17 cellular contexts compared by ENCODE assay signal in the genomic region with DNA sequence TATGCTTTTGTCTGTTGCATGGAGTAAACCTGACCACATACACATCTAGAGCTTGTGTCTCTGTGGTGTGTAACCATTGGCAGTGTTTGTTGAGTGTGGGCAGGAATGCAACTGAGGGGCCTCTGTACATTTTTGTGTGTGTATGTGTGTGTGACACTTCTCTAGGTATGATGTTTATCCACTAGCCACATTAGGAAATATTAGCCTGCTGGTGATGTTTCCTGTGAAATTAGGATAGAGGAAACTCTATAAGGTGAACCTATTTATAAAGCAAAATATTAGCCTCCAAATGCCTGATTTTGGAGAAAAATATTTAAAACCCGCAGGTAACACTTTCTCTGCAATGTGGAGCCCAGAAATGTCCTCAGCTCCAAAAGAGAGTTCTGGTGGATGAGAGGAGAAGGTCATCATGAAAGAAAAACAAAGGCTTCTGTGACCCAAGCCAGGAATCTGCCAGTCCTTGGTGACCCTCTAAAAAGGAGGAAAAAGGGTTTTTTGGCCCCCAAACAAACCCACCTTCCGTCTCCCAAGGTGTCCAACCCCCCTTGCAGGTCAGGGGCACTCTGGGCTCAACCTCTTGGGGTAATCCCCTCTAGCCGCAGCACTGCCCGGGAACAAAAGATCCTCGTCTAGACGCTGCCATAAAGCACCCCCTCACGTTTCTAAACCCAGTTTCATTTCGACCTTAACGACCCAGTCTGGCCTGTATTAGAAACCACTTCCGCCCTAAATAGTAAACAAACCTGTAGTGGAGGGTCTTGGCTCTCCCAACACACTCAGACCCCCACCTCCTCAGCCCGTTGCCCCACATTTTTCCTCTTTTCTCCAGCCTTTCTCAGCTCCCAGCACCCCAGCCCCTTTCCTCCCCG. TPM values are rescaled to one million over a fixed set of nuclear protein-coding genes. Genes with fewer than 3 reads are reported as not detected.
A peak's percentile ranks its signal among the peaks of the same experiment; 100 is the strongest.
DNase-seq lines count a peak whose midpoint lies in the region; ATAC-seq, FAIRE-seq and TF ChIP-seq lines count a peak whose summit lies in the region.
"Had no signal": no experiment of that assay in that cellular context is flagged by ENCODE, and none has a peak within 500 bp of the region (broad histone marks: within the 10 kb centered on the region; RNA-seq: fewer than 3 reads in every experiment).

No MANE protein-coding gene starts in this region.

- no peaks in the 10 kb centered on the region for H3K36me3 ChIP-seq in mammary epithelial cell (ENCODE audit: insufficient read depth, low read length)
- H3K36me3 ChIP-seq in breast epithelium: no peaks in the 10 kb centered on the region
- H3K36me3 ChIP-seq in H1 (ENCODE audit: control insufficient read depth in 2 of 4, insufficient read depth in 4 of 4, low read length in 3 of 4): peaks cover 0 to 3% (median 0%) of the 10 kb centered on the region in 4 experiments; a peak in 1 of 8 replicates
- no peaks in the 10 kb centered on the region for H3K36me3 ChIP-seq in tibial artery

- BruUV-seq in mammary epithelial cell (replicated peaks; lab: Mats Ljungman, UMichigan): no TSS peak

- H4K91ac ChIP-seq in H1 (replicated peaks; ENCODE audit: insufficient read length, low read length): no peak overlapping the region

- no peak overlapping the region for H2BK12ac ChIP-seq in H1 (ENCODE audit: low read depth, low read length)

- H3K4ac ChIP-seq in H1 (replicated peaks; ENCODE audit: insufficient read length, low read depth, low read length): no peak overlapping the region

- H3K18ac ChIP-seq in H1 (ENCODE audit: extremely low read depth, low read length): no peak overlapping the region

- H3K23me2 ChIP-seq in H1 (ENCODE audit: low read depth, low read length): peaks cover 1% of the 10 kb centered on the region; the same call in 1 of the 2 replicates

- H4K8ac ChIP-seq in H1 (ENCODE audit: extremely low read depth, insufficient read depth, low read length): no peak overlapping the region

- dilution Hi-C loops in mammary epithelial cell (cut with HindIII; ENCODE audit: low sequenced_read_pairs): no loop called here

- no peak overlapping the region for H4K5ac ChIP-seq in H1 (ENCODE audit: insufficient read length, low read depth, low read length)

- no peak for TF ChIP-seq EP300 in H1 (IDR thresholded peaks at IDR 0.05; ENCODE audit: borderline replicate concordance in 1 of 2, low read depth in 2 of 2, low read length in 2 of 2)

- intact Hi-C loops in mammary epithelial cell (cut with micrococcal nuclease): no loop called here
- intact Hi-C loops in breast epithelium (cut with DNase I; ENCODE audit: low total_unique reads): no loop called here
- intact Hi-C loops in tibial artery (cut with DNase I; ENCODE audit: low total_unique reads): loop anchor here (10.0 kb wide), 1 partner anchor 387 kb away; a partner anchor contains a TSS

- H4K20me1 ChIP-seq in mammary epithelial cell (ENCODE audit: insufficient read depth, low read length) (no peaks in the 10 kb centered on the region), H1 (replicated peaks in 1 of 2; ENCODE audit: control insufficient read depth in 1 of 2, insufficient read depth in 2 of 2, low read length in 2 of 2) (peaks cover 15 to 20% of the 10 kb centered on the region in 2 experiments)

- H2AK5ac ChIP-seq in H1 (ENCODE audit: low read depth, low read length): no peak overlapping the region

- H3K4me3 ChIP-seq in mammary epithelial cell (replicated peaks in 1 of 3; ENCODE audit: insufficient read depth in 1 of 3, low read depth in 2 of 3, low read length in 3 of 3) (no peak overlapping the region), breast epithelium (no peak overlapping the region), H1 (ENCODE audit: extremely low read depth in 1 of 4, insufficient read depth in 2 of 4, low read depth in 3 of 4, low read length in 4 of 4) (no peak overlapping the region), tibial artery (peak overlapping the region in 1 of 2 donors; percentile 9)

- no peak overlapping the region for H2BK20ac ChIP-seq in H1 (ENCODE audit: low read length)

- no peak for ATAC-seq in SK-N-SH treated with all-trans-retinoic acid at 6 μM for 48 hours
- ATAC-seq: activated T-cell treated with anti-CD3 and anti-CD28 coated beads, Interleukin-2, amount 50 U/mL, for 72 hours; Right ventricle myocardium inferior had no signal

- in situ Hi-C loops in mammary epithelial cell (cut with MboI; ENCODE audit: low sequenced_read_pairs in 2 of 2): no loop called here

- TF ChIP-seq POLR2A in breast epithelium (IDR thresholded peaks at IDR 0.05) (no peak), H1 (IDR thresholded peaks at IDR 0.05; ENCODE audit: control extremely low read depth in 1 of 2, low read depth in 2 of 2, low read length in 2 of 2) (no peak)

- H2AFZ ChIP-seq in mammary epithelial cell (ENCODE audit: low read depth, low read length) (peak overlapping the region; percentile 93), H1 (ENCODE audit: low read length) (no peak overlapping the region)

- DNase-seq in mammary epithelial cell (no peak), breast epithelium (ENCODE audit: low spot score in 2 of 2) (no peak), H1 (ENCODE audit: low read depth in 1 of 2, low spot score in 2 of 2) (no peak), tibial artery (no peak), T-helper 2 cell (no peak)
- DNase-seq: activated CD4-positive, alpha-beta T cell treated with anti-CD3 and anti-CD28 coated beads, Interleukin-2, amount 50 U/mL, for 4 hours; activated T-cell treated with anti-CD3 and anti-CD28 coated beads, Interleukin-2, amount 50 U/mL, for 72 hours; COR-L47; HCEC 1CT; NCI-H2029; NCI-H526 treated with DMSO at 0.1 percent for 48 hours had no signal

- WGBS in mammary epithelial cell (ENCODE audit: low coverage, missing lambda C conversion rate): 17% methylated on average over 10 of the region's 12 CpGs
- WGBS in H1 (ENCODE audit: extremely low coverage in 1 of 2, insufficient coverage in 1 of 2, insufficient read length in 1 of 2, insufficient replicate concordance in 2 of 2, low coverage in 1 of 2, low lambda C conversion rate in 2 of 2, missing lambda C conversion rate in 1 of 2), 2 experiments: 12% methylated on average over 11 of the region's 12 CpGs; no CpG with 5 or more reads in 1 of the 2 experiments

- H2BK120ac ChIP-seq in H1 (replicated peaks; ENCODE audit: low read depth, low read length): no peak overlapping the region

- H3K27me3 ChIP-seq in mammary epithelial cell (ENCODE audit: insufficient read depth, low read length): peaks cover 8% of the 10 kb centered on the region
- H3K27me3 ChIP-seq in breast epithelium: peaks cover 6 to 89% of the 10 kb centered on the region in 2 donors
- peaks cover 96 to 100% (median 99%) of the 10 kb centered on the region in 4 experiments for H3K27me3 ChIP-seq in H1 (replicated peaks in 1 of 4; ENCODE audit: control insufficient read depth in 3 of 4, extremely low read depth in 1 of 4, insufficient read depth in 3 of 4, low read length in 3 of 4)
- no peaks in the 10 kb centered on the region for H3K27me3 ChIP-seq in tibial artery

- H2BK15ac ChIP-seq in H1 (ENCODE audit: low read length): no peak overlapping the region

- no peak overlapping the region for H3K56ac ChIP-seq in H1 (replicated peaks; ENCODE audit: insufficient read length, low read depth, low read length)

- H3K79me2 ChIP-seq in mammary epithelial cell (ENCODE audit: insufficient read depth, low read length): no peaks in the 10 kb centered on the region
- H3K79me2 ChIP-seq in H1 (ENCODE audit: control insufficient read depth in 1 of 2, insufficient read depth in 2 of 2, low read length in 2 of 2): no peaks in the 10 kb centered on the region

- no peak for FAIRE-seq in H1 (lab: Jason Lieb, UNC)
- FAIRE-seq: A204.1, endothelial cell of umbilical vein had no signal

- TF ChIP-seq CTCF in mammary epithelial cell (conservative IDR thresholded peaks at IDR 0.05 in 1 of 2, IDR thresholded peaks at IDR 0.05 in 1 of 2; ENCODE audit: extremely low read depth in 1 of 2, insufficient read depth in 1 of 2, low read depth in 1 of 2, low read length in 2 of 2) (no peak), breast epithelium (IDR thresholded peaks at IDR 0.05) (no peak), H1 (IDR thresholded peaks at IDR 0.05; ENCODE audit: control extremely low read depth in 1 of 3, insufficient read depth in 1 of 3, low read depth in 1 of 3, low read length in 3 of 3) (no peak), tibial artery (IDR thresholded peaks at IDR 0.05) (no peak)

- CTCF ChIA-PET in mammary epithelial cell (lab: Charles Lee; ENCODE audit: low non-redundant PET): interaction anchor here (0.5 to 0.6 kb wide), 2 partner anchors 28 to 31 kb away, joined by 3 to 27 read pairs; a partner anchor contains a TSS
- CTCF ChIA-PET in H1 (lab: Charles Lee; ENCODE audit: partially characterized antibody): interaction anchor here (0.7 to 1.5 kb wide), 3 partner anchors 14 to 55 kb away, joined by 3 to 4 read pairs (median 3); a partner anchor contains a TSS

- POLR2A ChIA-PET in H1 (lab: Charles Lee; ENCODE audit: partially characterized antibody): interaction anchor here (1.4 kb wide), 1 partner anchor 11 kb away, joined by 3 read pairs; no protein-coding TSS in a partner anchor

- H3K27ac ChIP-seq in mammary epithelial cell (ENCODE audit: insufficient read depth, low read depth, low read length) (no peak overlapping the region), breast epithelium (no peak overlapping the region), H1 (ENCODE audit: low read depth, low read length) (no peak overlapping the region), tibial artery (peak overlapping the region; percentile 93 to 98)

- H3K4me2 ChIP-seq in mammary epithelial cell (ENCODE audit: insufficient read depth, low read depth, low read length): peak overlapping the region; percentile 69
- no peak overlapping the region for H3K4me2 ChIP-seq in H1 (ENCODE audit: insufficient read depth in 1 of 2, low read depth in 2 of 2, low read length in 2 of 2)

- H3K9ac ChIP-seq in mammary epithelial cell (ENCODE audit: insufficient read depth, low read length) (peak overlapping the region; percentile 12), H1 (replicated peaks in 1 of 4; ENCODE audit: extremely low read depth in 1 of 4, low read depth in 3 of 4, low read length in 3 of 4) (no peak overlapping the region)

- no peaks in the 10 kb centered on the region for H3K79me1 ChIP-seq in H1 (ENCODE audit: low read depth, low read length)

- H3K23ac ChIP-seq in H1 (ENCODE audit: insufficient read length): no peak overlapping the region

- no peak for TF ChIP-seq RAD21 in H1 (IDR thresholded peaks at IDR 0.05 in 1 of 2, conservative IDR thresholded peaks at IDR 0.05 in 1 of 2; ENCODE audit: low read depth in 2 of 2, low read length in 2 of 2)

- H3K9me3 ChIP-seq in mammary epithelial cell (replicated peaks; ENCODE audit: insufficient read depth, low read length) (no peaks in the 10 kb centered on the region), breast epithelium (no peaks in the 10 kb centered on the region), H1 (ENCODE audit: insufficient read depth in 2 of 2, low read depth in 1 of 2, low read length in 1 of 2) (0 out of 4 replicates have a peak, but pooled peaks cover 0 to 2% of the 10 kb centered on the region in 2 experiments), tibial artery (no peaks in the 10 kb centered on the region)

- no peak overlapping the region for H3K14ac ChIP-seq in H1 (ENCODE audit: insufficient read length)

- no peak overlapping the region for H2BK5ac ChIP-seq in H1 (ENCODE audit: low read depth, low read length)

- peaks cover 25% of the 10 kb centered on the region for H3K4me1 ChIP-seq in mammary epithelial cell (ENCODE audit: insufficient read depth, low read length)
- H3K4me1 ChIP-seq in breast epithelium: peaks cover 0 to 8% of the 10 kb centered on the region in 2 donors
- H3K4me1 ChIP-seq in H1 (replicated peaks in 1 of 4; ENCODE audit: control insufficient read depth in 3 of 4, insufficient read depth in 4 of 4, low read length in 3 of 4): peaks cover 0 to 10% (median 4%) of the 10 kb centered on the region in 4 experiments; a peak in 6 of 7 replicates
- peaks cover 0 to 56% (median 37%) of the 10 kb centered on the region in 4 donors for H3K4me1 ChIP-seq in tibial artery

RNA-seq across cellular contexts. Expression of a gene that starts 3.1 kb away (rescaled TPM):
- total RNA-seq in mammary epithelial cell: under 1 TPM in 1 of 2 donors, not detected in 1; 0.67 TPM
- polyA plus RNA-seq in mammary epithelial cell: 0.33 TPM
- not detected for polyA minus RNA-seq in mammary epithelial cell
- total RNA-seq in breast epithelium: 1 to 10 TPM in 1 of 3 donors, under 1 TPM in 1, not detected in 1; 0.73 to 1.3 TPM
- not detected in 2 replicates for total RNA-seq in H1 (2021; fragmentation: NEBNext Ultra II Directional; extraction: Animal tissue kit (Norgen Biotek cat#: 25700))
- polyA plus RNA-seq in H1 (2011; rRNA removed): not detected in 2 replicates
- polyA plus RNA-seq in H1 (2011; cell fraction: cytosol; rRNA removed): not detected
- not detected for polyA plus RNA-seq in H1 (2011; cell fraction: nucleus; rRNA removed)
- not detected in 4 replicates for polyA plus RNA-seq in H1 (2012, experiment 1 of 2)
- not detected for polyA plus RNA-seq in H1 (2012, experiment 2 of 2)
- not detected for polyA plus RNA-seq in H1 (2013, experiment 1 of 2)
- polyA plus RNA-seq in H1 (2013, experiment 2 of 2): not detected
- polyA minus RNA-seq in H1 (2011; rRNA and poly(A)+ RNA removed): not detected in 2 replicates
- polyA minus RNA-seq in H1 (2011; cell fraction: cytosol; rRNA and poly(A)+ RNA removed): not detected
- not detected for polyA minus RNA-seq in H1 (2011; cell fraction: nucleus; rRNA and poly(A)+ RNA removed)
- total RNA-seq: activated T-cell treated with anti-CD3 and anti-CD28 coated beads, Interleukin-2, amount 50 U/mL, for 72 hours; endothelial cell of umbilical vein; Right ventricle myocardium inferior; temporal lobe had no signal
- polyA plus RNA-seq: adipose tissue, endothelial cell of umbilical vein had no signal

RNA-seq across cellular contexts. Expression of a gene that starts 4.9 kb away (rescaled TPM):
- total RNA-seq in mammary epithelial cell (1 to 10 TPM in 1 of 2 donors, not detected in 1; 1.5 TPM), breast epithelium (under 1 TPM in 1 of 3 donors, not detected in 2; 0.29 TPM)
- polyA plus RNA-seq in mammary epithelial cell (0.22 TPM), H1 (2011; rRNA removed) (not detected in 2 replicates)
- polyA minus RNA-seq in mammary epithelial cell: not detected
- total RNA-seq in H1 (2021; fragmentation: NEBNext Ultra II Directional; extraction: Animal tissue kit (Norgen Biotek cat#: 25700)): not detected in 2 replicates
- not detected for polyA plus RNA-seq in H1 (2011; cell fraction: cytosol; rRNA removed)
- polyA plus RNA-seq in H1 (2011; cell fraction: nucleus; rRNA removed): not detected
- polyA plus RNA-seq in H1 (2012, experiment 1 of 2): not detected in 4 replicates
- polyA plus RNA-seq in H1 (2012, experiment 2 of 2): not detected
- polyA plus RNA-seq in H1 (2013, experiment 1 of 2): not detected
- polyA plus RNA-seq in H1 (2013, experiment 2 of 2): not detected
- polyA minus RNA-seq in H1 (2011; rRNA and poly(A)+ RNA removed): not detected in 2 replicates
- 0.88 TPM for polyA minus RNA-seq in H1 (2011; cell fraction: cytosol; rRNA and poly(A)+ RNA removed)
- polyA minus RNA-seq in H1 (2011; cell fraction: nucleus; rRNA and poly(A)+ RNA removed): 0.40 TPM
- total RNA-seq: activated T-cell treated with anti-CD3 and anti-CD28 coated beads, Interleukin-2, amount 50 U/mL, for 72 hours; endothelial cell of umbilical vein; Right ventricle myocardium inferior; temporal lobe had no signal
- polyA plus RNA-seq: adipose tissue, endothelial cell of umbilical vein had no signal

RNA-seq across cellular contexts. Expression of a gene that starts 7.1 kb away (rescaled TPM):
- total RNA-seq in mammary epithelial cell (1 to 10 TPM; 3.3 to 3.8 TPM), breast epithelium (10 to 100 TPM in 1 of 3 donors, 1 to 10 TPM in 2; 2.0 to 10.9 (median 4.3) TPM)
- polyA plus RNA-seq in mammary epithelial cell (0.83 TPM), H1 (2011; rRNA removed) (not detected in 2 replicates)
- 1.2 TPM for polyA minus RNA-seq in mammary epithelial cell
- total RNA-seq in H1 (2021; fragmentation: NEBNext Ultra II Directional; extraction: Animal tissue kit (Norgen Biotek cat#: 25700)): not detected in 2 replicates
- polyA plus RNA-seq in H1 (2011; cell fraction: cytosol; rRNA removed): not detected
- not detected for polyA plus RNA-seq in H1 (2011; cell fraction: nucleus; rRNA removed)
- not detected in 4 replicates for polyA plus RNA-seq in H1 (2012, experiment 1 of 2)
- 0.20 TPM for polyA plus RNA-seq in H1 (2012, experiment 2 of 2)
- not detected for polyA plus RNA-seq in H1 (2013, experiment 1 of 2)
- polyA plus RNA-seq in H1 (2013, experiment 2 of 2): not detected
- not detected in 2 replicates for polyA minus RNA-seq in H1 (2011; rRNA and poly(A)+ RNA removed)
- not detected for polyA minus RNA-seq in H1 (2011; cell fraction: cytosol; rRNA and poly(A)+ RNA removed)
- polyA minus RNA-seq in H1 (2011; cell fraction: nucleus; rRNA and poly(A)+ RNA removed): not detected
- total RNA-seq: activated T-cell treated with anti-CD3 and anti-CD28 coated beads, Interleukin-2, amount 50 U/mL, for 72 hours; endothelial cell of umbilical vein; Right ventricle myocardium inferior; temporal lobe had no signal

RNA-seq across cellular contexts. Expression of a gene that starts 22.1 kb away (rescaled TPM):
- total RNA-seq in mammary epithelial cell: 1 to 10 TPM; 3.2 to 9.4 TPM
- 2.9 TPM for polyA plus RNA-seq in mammary epithelial cell
- 4.2 TPM for polyA minus RNA-seq in mammary epithelial cell
- total RNA-seq in breast epithelium: 10 to 100 TPM in 1 of 3 donors, 1 to 10 TPM in 2; 3.8 to 16.8 (median 4.6) TPM
- total RNA-seq in H1 (2021; fragmentation: NEBNext Ultra II Directional; extraction: Animal tissue kit (Norgen Biotek cat#: 25700)): not detected in 2 replicates
- not detected in 2 replicates for polyA plus RNA-seq in H1 (2011; rRNA removed)
- not detected for polyA plus RNA-seq in H1 (2011; cell fraction: cytosol; rRNA removed)
- not detected for polyA plus RNA-seq in H1 (2011; cell fraction: nucleus; rRNA removed)
- not detected in 4 replicates for polyA plus RNA-seq in H1 (2012, experiment 1 of 2)
- polyA plus RNA-seq in H1 (2012, experiment 2 of 2): not detected
- polyA plus RNA-seq in H1 (2013, experiment 1 of 2): not detected
- polyA plus RNA-seq in H1 (2013, experiment 2 of 2): not detected
- polyA minus RNA-seq in H1 (2011; rRNA and poly(A)+ RNA removed): not detected in 2 replicates
- not detected for polyA minus RNA-seq in H1 (2011; cell fraction: cytosol; rRNA and poly(A)+ RNA removed)
- not detected for polyA minus RNA-seq in H1 (2011; cell fraction: nucleus; rRNA and poly(A)+ RNA removed)
- total RNA-seq: activated T-cell treated with anti-CD3 and anti-CD28 coated beads, Interleukin-2, amount 50 U/mL, for 72 hours; Right ventricle myocardium inferior; temporal lobe had no signal

RNA-seq across cellular contexts. Expression of a gene that starts 23.1 kb away (rescaled TPM):
- total RNA-seq in mammary epithelial cell (under 1 TPM in 1 of 2 donors, not detected in 1; under 0.01 TPM), breast epithelium (under 1 TPM in 1 of 3 donors, not detected in 2; 0.15 TPM)
- polyA plus RNA-seq in mammary epithelial cell (0.05 TPM), H1 (2011; rRNA removed) (not detected in 2 replicates)
- polyA minus RNA-seq in mammary epithelial cell: not detected
- not detected in 2 replicates for total RNA-seq in H1 (2021; fragmentation: NEBNext Ultra II Directional; extraction: Animal tissue kit (Norgen Biotek cat#: 25700))
- polyA plus RNA-seq in H1 (2011; cell fraction: cytosol; rRNA removed): not detected
- not detected for polyA plus RNA-seq in H1 (2011; cell fraction: nucleus; rRNA removed)
- not detected in 4 replicates for polyA plus RNA-seq in H1 (2012, experiment 1 of 2)
- not detected for polyA plus RNA-seq in H1 (2012, experiment 2 of 2)
- polyA plus RNA-seq in H1 (2013, experiment 1 of 2): not detected
- not detected for polyA plus RNA-seq in H1 (2013, experiment 2 of 2)
- not detected in 2 replicates for polyA minus RNA-seq in H1 (2011; rRNA and poly(A)+ RNA removed)
- not detected for polyA minus RNA-seq in H1 (2011; cell fraction: cytosol; rRNA and poly(A)+ RNA removed)
- polyA minus RNA-seq in H1 (2011; cell fraction: nucleus; rRNA and poly(A)+ RNA removed): not detected
- total RNA-seq: activated T-cell treated with anti-CD3 and anti-CD28 coated beads, Interleukin-2, amount 50 U/mL, for 72 hours; endothelial cell of umbilical vein; Right ventricle myocardium inferior; temporal lobe had no signal
- polyA plus RNA-seq: endothelial cell of umbilical vein had no signal

Comparison
In these comparisons a context has a peak if more than half of its experiments do, and no peak if none do; other contexts are left out.
1. H3K27ac ChIP-seq: peak in tibial artery (2 of 2); none in mammary epithelial cell (single experiment), breast epithelium (0 of 2) and H1 (single experiment).